Comparison of ENCODE assay signal across 13 cellular contexts in genomic region chr5:126445502-126446174, GRCh38. TPM values are rescaled to one million over a fixed set of nuclear protein-coding genes. Genes with fewer than 3 reads are reported as not detected.
A peak's percentile ranks its signal among the peaks of the same experiment; 100 is the strongest.
DNase-seq lines count a peak whose midpoint lies in the region; ATAC-seq and TF ChIP-seq lines count a peak whose summit lies in the region.
"Had no signal": no experiment of that assay in that cellular context is flagged by ENCODE, and none has a peak within 500 bp of the region (broad histone marks: within the 10 kb centered on the region; RNA-seq: fewer than 3 reads in every experiment).

No MANE protein-coding gene starts in this region.

- H3K27me3 Mint-ChIP-seq in activated T-cell treated with anti-CD3 and anti-CD28 coated beads, Interleukin-2, amount 50 U/mL, for 72 hours (ENCODE audit: low read depth) = no peaks in the 10 kb centered on the region
- H3K27me3 Mint-ChIP-seq in activated CD8-positive, alpha-beta T cell treated with anti-CD3 and anti-CD28 coated beads for 36 hours = no peaks in the 10 kb centered on the region
- H3K27me3 Mint-ChIP-seq: IgD-negative memory B cell had no signal

- intact Hi-C loops in activated CD8-positive, alpha-beta T cell treated with anti-CD3 and anti-CD28 coated beads for 36 hours (cut with micrococcal nuclease) = no loop called here
- intact Hi-C loops in transverse colon (cut with DNase I; ENCODE audit: low total_unique reads) = no loop called here

- TF ChIP-seq EP300 in transverse colon (IDR thresholded peaks at IDR 0.05; ENCODE audit: low read depth) = no peak

- POLR2A ChIA-PET in activated CD8-positive, alpha-beta T cell treated with anti-CD3 and anti-CD28 coated beads for 36 hours (lab: Charles Lee) = interaction anchor here (0.6 kb wide), 1 partner anchor 492 kb away, joined by 3 read pairs; no protein-coding TSS in a partner anchor

- TF ChIP-seq POLR2A in transverse colon (IDR thresholded peaks at IDR 0.05) = no peak

- H3K36me3 ChIP-seq in transverse colon = no peaks in the 10 kb centered on the region

- ATAC-seq in activated T-cell treated with anti-CD3 and anti-CD28 coated beads, Interleukin-2, amount 50 U/mL, for 72 hours (replicated peaks in 1 of 2) = no peak
- no peak for ATAC-seq in activated CD8-positive, alpha-beta T cell treated with anti-CD3 and anti-CD28 coated beads for 36 hours

- peaks cover 0 to 1% of the 10 kb centered on the region in 2 donors for H3K36me3 Mint-ChIP-seq in activated T-cell treated with anti-CD3 and anti-CD28 coated beads, Interleukin-2, amount 50 U/mL, for 72 hours (ENCODE audit: insufficient read depth in 2 of 2)
- H3K36me3 Mint-ChIP-seq in activated CD8-positive, alpha-beta T cell treated with anti-CD3 and anti-CD28 coated beads for 36 hours (ENCODE audit: low read depth) = peaks cover 15% of the 10 kb centered on the region

- CTCF ChIA-PET in activated CD8-positive, alpha-beta T cell treated with anti-CD3 and anti-CD28 coated beads for 36 hours (lab: Charles Lee) = interaction anchor here (1.0 to 2.0 kb wide), 3 partner anchors 16 to 55 kb away, joined by 3 to 6 read pairs (median 4); no protein-coding TSS in a partner anchor

- no peak for DNase-seq in activated T-cell treated with anti-CD3 and anti-CD28 coated beads, Interleukin-2, amount 50 U/mL, for 72 hours
- no peak for DNase-seq in activated T-cell treated with anti-CD3 and anti-CD28 coated beads for 4 hours
- DNase-seq in activated CD8-positive, alpha-beta T cell treated with anti-CD3 and anti-CD28 coated beads for 36 hours = peak; percentile 30
- DNase-seq in kidney tubule cell (ENCODE audit: low spot score) = peak; percentile 91
- DNase-seq in transverse colon = no peak
- no peak for DNase-seq in retina
- no peak for DNase-seq in NCI-H2171 (lab: John Stamatoyannopoulos, UW)
- no peak for DNase-seq in cortex of kidney (lab: John Stamatoyannopoulos, UW)
- DNase-seq: activated CD4-positive, alpha-beta T cell treated with anti-CD3 and anti-CD28 coated beads for 1 hour; RPMI8226 had no signal

- no peaks in the 10 kb centered on the region for H3K9me3 ChIP-seq in transverse colon
- H3K9me3 ChIP-seq: ascending aorta had no signal

- peak overlapping the region; percentile 66 to 80 (median 76) for H3K27ac ChIP-seq in transverse colon
- H3K27ac ChIP-seq: ascending aorta had no signal

- no peak for TF ChIP-seq CTCF in activated CD8-positive, alpha-beta T cell treated with anti-CD3 and anti-CD28 coated beads for 36 hours (IDR thresholded peaks at IDR 0.05)
- no peak for TF ChIP-seq CTCF in transverse colon (IDR thresholded peaks at IDR 0.05)

- H3K4me3 ChIP-seq in transverse colon = no peak overlapping the region
- H3K4me3 ChIP-seq: ascending aorta had no signal

- H3K4me1 ChIP-seq in transverse colon = peaks cover 13 to 61% (median 29%) of the 10 kb centered on the region in 4 donors

- H3K9me3 Mint-ChIP-seq in activated T-cell treated with anti-CD3 and anti-CD28 coated beads, Interleukin-2, amount 50 U/mL, for 72 hours = peaks cover 0 to 2% of the 10 kb centered on the region in 2 donors
- H3K9me3 Mint-ChIP-seq in activated CD8-positive, alpha-beta T cell treated with anti-CD3 and anti-CD28 coated beads for 36 hours = no peaks in the 10 kb centered on the region

- peak overlapping the region; percentile 93 for H3K27ac Mint-ChIP-seq in activated T-cell treated with anti-CD3 and anti-CD28 coated beads, Interleukin-2, amount 50 U/mL, for 72 hours
- peak overlapping the region; percentile 76 for H3K27ac Mint-ChIP-seq in activated CD8-positive, alpha-beta T cell treated with anti-CD3 and anti-CD28 coated beads for 36 hours

- peak overlapping the region; percentile 24 to 80 for H3K4me3 Mint-ChIP-seq in activated T-cell treated with anti-CD3 and anti-CD28 coated beads, Interleukin-2, amount 50 U/mL, for 72 hours
- H3K4me3 Mint-ChIP-seq in activated CD8-positive, alpha-beta T cell treated with anti-CD3 and anti-CD28 coated beads for 36 hours = no peak overlapping the region
- H3K4me3 Mint-ChIP-seq: IgD-negative memory B cell, nephron had no signal

- WGBS in transverse colon (ENCODE audit: low coverage in 1 of 2), 2 donors = 95 to 96% methylated on average over 2 to 3 of the region's 3 CpGs

- no peaks in the 10 kb centered on the region for H3K27me3 ChIP-seq in transverse colon
- H3K27me3 ChIP-seq: ascending aorta had no signal

- peaks cover 93% of the 10 kb centered on the region for H3K4me1 Mint-ChIP-seq in activated T-cell treated with anti-CD3 and anti-CD28 coated beads, Interleukin-2, amount 50 U/mL, for 72 hours (ENCODE audit: low read depth)
- peaks cover 70% of the 10 kb centered on the region for H3K4me1 Mint-ChIP-seq in activated CD8-positive, alpha-beta T cell treated with anti-CD3 and anti-CD28 coated beads for 36 hours (ENCODE audit: low read depth)

- in situ Hi-C loops in transverse colon (cut with MboI; ENCODE audit: low pct_ligation_motif_present in 1 of 4, low pct_unique_long_range_greater_than_20kb in 1 of 4, low sequenced_read_pairs in 3 of 4) = no loop called here

RNA-seq across cellular contexts. Expression of gene GRAMD2B, which starts 22.4 kb away (rescaled TPM):
- 10 to 100 TPM; 12.7 to 15.7 TPM for total RNA-seq in activated T-cell treated with anti-CD3 and anti-CD28 coated beads, Interleukin-2, amount 50 U/mL, for 72 hours
- 1 to 10 TPM; 8.0 to 8.4 TPM for total RNA-seq in activated CD8-positive, alpha-beta T cell treated with anti-CD3 and anti-CD28 coated beads for 36 hours
- 100 to 1,000 TPM in 3 of 4 donors, 10 to 100 TPM in 1; 93.9 to 191 (median 161) TPM for total RNA-seq in transverse colon

Comparison
In these comparisons a context has a peak if more than half of its experiments do, and no peak if none do; other contexts are left out.
1. DNase-seq: peak in activated CD8-positive, alpha-beta T cell treated with anti-CD3 and anti-CD28 coated beads for 36 hours (single experiment) and kidney tubule cell (single experiment); none in activated T-cell treated with anti-CD3 and anti-CD28 coated beads, Interleukin-2, amount 50 U/mL, for 72 hours (0 of 2), activated T-cell treated with anti-CD3 and anti-CD28 coated beads for 4 hours (single experiment), transverse colon (single experiment), retina (single experiment), NCI-H2171 (single experiment) and cortex of kidney (single experiment).
2. RNA of gene GRAMD2B, which starts 22.4 kb away (total RNA-seq): 93.9 to 191 TPM in transverse colon; 12.7 to 15.7 TPM in activated T-cell treated with anti-CD3 and anti-CD28 coated beads, Interleukin-2, amount 50 U/mL, for 72 hours and 8.0 to 8.4 TPM in activated CD8-positive, alpha-beta T cell treated with anti-CD3 and anti-CD28 coated beads for 36 hours; every median in the first group is over 4 times any median in the second.